In genomic region chr1:5345556-5345955, GRCh38 we compare ENCODE assay signal across 7 cellular contexts.
"Had no signal": no experiment of that assay in that cellular context is flagged by ENCODE, and none has a peak within 500 bp of the region (broad histone marks: within the 10 kb centered on the region; RNA-seq: fewer than 3 reads in every experiment).

No MANE protein-coding gene starts in this region.

- H3K9ac ChIP-seq: GM23248 had no signal

- DNase-seq: GM23248, GOT3, H7, HFFc6, IMR-90 had no signal

- ATAC-seq: HCT116 had no signal

- H3K27ac ChIP-seq: GM23248 had no signal

- H3K36me3 ChIP-seq: HAP-1 had no signal

- H3K4me3 ChIP-seq: GM23248, HAP-1 had no signal

- H3K4me1 ChIP-seq: HAP-1 had no signal

- H2AFZ ChIP-seq: GM23248 had no signal

- H3K9me3 ChIP-seq: HAP-1 had no signal
